In genomic region chr2:217160978-217161973, GRCh38 we compare ENCODE assay signal across 12 cellular contexts.
DNase-seq lines count a peak whose midpoint lies in the region; ATAC-seq and TF ChIP-seq lines count a peak whose summit lies in the region.
"Had no signal": no experiment of that assay in that cellular context is flagged by ENCODE, and none has a peak within 500 bp of the region (broad histone marks: within the 10 kb centered on the region; RNA-seq: fewer than 3 reads in every experiment).

No MANE protein-coding gene starts in this region.

- H3K4me1 Mint-ChIP-seq in central memory CD8-positive, alpha-beta T cell = peaks cover 7% of the 10 kb centered on the region
- peaks cover 13% of the 10 kb centered on the region for H3K4me1 Mint-ChIP-seq in progenitor cell of endocrine pancreas (ENCODE audit: low read depth)

- no peak for TF ChIP-seq CTCF in progenitor cell of endocrine pancreas (IDR thresholded peaks at IDR 0.05; ENCODE audit: unreplicated experiment)

- peak overlapping the region; percentile 9 for H3K27ac Mint-ChIP-seq in central memory CD8-positive, alpha-beta T cell (ENCODE audit: low read depth)
- peak overlapping the region; percentile 23 for H3K27ac Mint-ChIP-seq in progenitor cell of endocrine pancreas

- H3K36me3 Mint-ChIP-seq in central memory CD8-positive, alpha-beta T cell (ENCODE audit: insufficient read depth) = no peaks in the 10 kb centered on the region
- H3K36me3 Mint-ChIP-seq in progenitor cell of endocrine pancreas (ENCODE audit: insufficient read depth) = no peaks in the 10 kb centered on the region

- no peaks in the 10 kb centered on the region for H3K9me3 Mint-ChIP-seq in central memory CD8-positive, alpha-beta T cell
- peaks cover 4% of the 10 kb centered on the region for H3K9me3 Mint-ChIP-seq in progenitor cell of endocrine pancreas (ENCODE audit: low read depth)

- DNase-seq in NCI-H748 (lab: John Stamatoyannopoulos, UW; ENCODE audit: unreplicated experiment) (peak; percentile 56), NCI-H748 treated with DMSO at 0.1 percent for 48 hours (lab: John Stamatoyannopoulos, UW) (no peak), NCI-H2227 (lab: John Stamatoyannopoulos, UW; ENCODE audit: unreplicated experiment) (peak; percentile 38), progenitor cell of endocrine pancreas (ENCODE audit: low spot score, unreplicated experiment) (no peak), GM19238 (ENCODE audit: insufficient read length, low spot score) (no peak)
- no peak for DNase-seq in central memory CD8-positive, alpha-beta T cell (ENCODE audit: low spot score in 2 of 2)
- DNase-seq: DMS53, head of caudate nucleus, lower lobe of right lung, MG63 had no signal

- no peak for ATAC-seq in central memory CD8-positive, alpha-beta T cell (replicated peaks; ENCODE audit: extremely low read depth, poor library complexity, severe bottlenecking)
- ATAC-seq in GM19467 (IDR thresholded peaks at IDR 0.05; ENCODE audit: unreplicated experiment) = no peak
- ATAC-seq in GM19035 (IDR thresholded peaks at IDR 0.05; ENCODE audit: unreplicated experiment) = no peak
- ATAC-seq: lower lobe of right lung had no signal

- peaks cover 12% of the 10 kb centered on the region for H3K27me3 Mint-ChIP-seq in central memory CD8-positive, alpha-beta T cell
- peaks cover 17% of the 10 kb centered on the region for H3K27me3 Mint-ChIP-seq in progenitor cell of endocrine pancreas

- H3K4me3 Mint-ChIP-seq in central memory CD8-positive, alpha-beta T cell = no peak overlapping the region
- no peak overlapping the region for H3K4me3 Mint-ChIP-seq in progenitor cell of endocrine pancreas (ENCODE audit: low read depth)

Comparison
In these comparisons a context has a peak if more than half of its experiments do, and no peak if none do; other contexts are left out.
1. DNase-seq: peak in NCI-H748 (single experiment) and NCI-H2227 (single experiment); none in NCI-H748 treated with DMSO at 0.1 percent for 48 hours (single experiment), central memory CD8-positive, alpha-beta T cell (0 of 2), progenitor cell of endocrine pancreas (single experiment) and GM19238 (single experiment).